Comparison of ENCODE assay signal across 8 cellular contexts in genomic region chr11:33773399-33774355, GRCh38. TPM values are rescaled to one million over a fixed set of nuclear protein-coding genes. Genes with fewer than 3 reads are reported as not detected.
DNase-seq lines count a peak whose midpoint lies in the region; TF ChIP-seq lines count a peak whose summit lies in the region.

No MANE protein-coding gene starts in this region.

- peak overlapping the region; percentile 27; the same call in 1 of the 2 replicates for H3K27ac ChIP-seq in GM23248
- H3K27ac ChIP-seq in KOPT-K1 (ENCODE audit: low read depth, low read length, poor library complexity, severe bottlenecking): peak overlapping the region; percentile 48
- peak overlapping the region; percentile 90 to 94 for H3K27ac ChIP-seq in tibial artery

- DNase-seq in GM03348 (ENCODE audit: low spot score) (peak; percentile 32), GM23248 (peak; percentile 58), epithelial cell of proximal tubule (ENCODE audit: low read depth) (no peak), myocyte (ENCODE audit: low read depth) (peak; percentile 14), tibial artery (peak; percentile 21 to 68), NK-92 (lab: John Stamatoyannopoulos, UW; ENCODE audit: unreplicated experiment) (no peak)
- peak; percentile 12 for DNase-seq in activated CD8-positive, alpha-beta memory T cell treated with anti-CD3 and anti-CD28 coated beads, Interleukin-2, amount 50 U/mL, for 1 hour (ENCODE audit: extremely low read depth)

- peaks cover 43% of the 10 kb centered on the region for H3K79me2 ChIP-seq in GM23248 (ENCODE audit: insufficient read depth)

- peak overlapping the region; percentile 95 for H3K4me3 ChIP-seq in GM23248
- peak overlapping the region; percentile 73 for H3K4me3 ChIP-seq in epithelial cell of proximal tubule (ENCODE audit: low read depth, low read length)
- peak overlapping the region; percentile 97 to 100 for H3K4me3 ChIP-seq in tibial artery

- in situ Hi-C loops in GM23248 (cut with MboI): no loop called here

- H3K4me2 ChIP-seq in GM23248 (ENCODE audit: unreplicated experiment): peak overlapping the region; percentile 89

- H3K9me3 ChIP-seq in GM23248 (ENCODE audit: low read depth): no peaks in the 10 kb centered on the region
- H3K9me3 ChIP-seq in KOPT-K1 (ENCODE audit: insufficient read depth, low read length, poor library complexity, severe bottlenecking): no peaks in the 10 kb centered on the region
- H3K9me3 ChIP-seq in tibial artery: no peaks in the 10 kb centered on the region

- 0 out of 2 replicates have a peak, but pooled peaks cover 3% of the 10 kb centered on the region for H3K36me3 ChIP-seq in GM23248 (ENCODE audit: low read depth)
- peaks cover 2% of the 10 kb centered on the region; the same call in 1 of the 2 replicates for H3K36me3 ChIP-seq in KOPT-K1 (ENCODE audit: insufficient read depth, low read length)
- H3K36me3 ChIP-seq in tibial artery: peaks cover 0 to 17% (median 4%) of the 10 kb centered on the region in 3 donors

- no peaks in the 10 kb centered on the region; the same call in 1 of the 2 replicates for H4K20me1 ChIP-seq in GM23248 (ENCODE audit: insufficient read depth)

- H3K4me1 ChIP-seq in GM23248 (ENCODE audit: insufficient read depth): peaks cover 13% of the 10 kb centered on the region; the same call in 1 of the 2 replicates
- H3K4me1 ChIP-seq in tibial artery: peaks cover 0 to 36% (median 17%) of the 10 kb centered on the region in 4 donors

- H3F3A ChIP-seq in GM23248 (ENCODE audit: insufficient read depth): peaks cover 7% of the 10 kb centered on the region; the same call in 1 of the 2 replicates

- no peaks in the 10 kb centered on the region for H3K27me3 ChIP-seq in GM23248 (replicated peaks; ENCODE audit: insufficient read depth)
- H3K27me3 ChIP-seq in tibial artery: no peaks in the 10 kb centered on the region

- H3K9me2 ChIP-seq in GM23248 (ENCODE audit: insufficient read depth): no peaks in the 10 kb centered on the region

- intact Hi-C loops in tibial artery (cut with DNase I; ENCODE audit: low total_unique reads): loop anchor here (1.0 kb wide), 1 partner anchor 37 kb away; the partner anchor contains the start of gene CD59

- TF ChIP-seq CTCF in epithelial cell of proximal tubule (conservative IDR thresholded peaks at IDR 0.05; ENCODE audit: low read depth, low read length) (no peak), tibial artery (IDR thresholded peaks at IDR 0.05) (no peak)

- H3K9ac ChIP-seq in GM23248: peak overlapping the region; percentile 88

- peak overlapping the region; percentile 95 for H2AFZ ChIP-seq in GM23248

- WGBS in GM23248 (ENCODE audit: low coverage in 1 of 2, low lambda C conversion rate in 2 of 2, missing lambda C conversion rate in 2 of 2), 2 experiments: 8% methylated on average over 53 of the region's 53 CpGs

RNA-seq across cellular contexts. Expression of gene FBXO3, which starts 0.6 kb away (rescaled TPM):
- 44.6 and 72.2 TPM in 2 replicates for total RNA-seq in GM23248 (2014; rRNA removed; shearing (Covaris generic))
- 37.8 and 38.7 TPM in 2 replicates for polyA plus RNA-seq in GM23248 (2016; fragmentation: Nextera tagmentation; extraction: Ambion mirVana)
- total RNA-seq in epithelial cell of proximal tubule (20.3 and 25.0 TPM in 2 replicates), myocyte (29.1 and 35.6 TPM in 2 replicates)
- polyA plus RNA-seq in myocyte (2012): 14.5 TPM

RNA-seq across cellular contexts. Expression of gene CD59, which starts 37.5 kb away (rescaled TPM):
- 1,166 and 1,314 TPM in 2 replicates for total RNA-seq in GM23248 (2014; rRNA removed; shearing (Covaris generic))
- polyA plus RNA-seq in GM23248 (2016; fragmentation: Nextera tagmentation; extraction: Ambion mirVana): 2,015 and 2,061 TPM in 2 replicates
- total RNA-seq in epithelial cell of proximal tubule: 427 and 615 TPM in 2 replicates
- total RNA-seq in myocyte: 434 and 480 TPM in 2 replicates
- polyA plus RNA-seq in myocyte (2012): 618 TPM

Comparison
In these comparisons a context has a peak if more than half of its experiments do, and no peak if none do; other contexts are left out.
1. DNase-seq: peak in GM03348 (single experiment), GM23248 (single experiment), activated CD8-positive, alpha-beta memory T cell treated with anti-CD3 and anti-CD28 coated beads, Interleukin-2, amount 50 U/mL, for 1 hour (single experiment), myocyte (single experiment) and tibial artery (2 of 2); none in epithelial cell of proximal tubule (single experiment) and NK-92 (single experiment).
2. H3K27ac ChIP-seq: peak in every context shown above with its lines; median percentile 92 in tibial artery; 48 in KOPT-K1; 27 in GM23248.
3. Peak in every context shown above with its lines, with median percentiles within 50 percentile points of each other: H3K4me3 ChIP-seq.